ENCODE assay signal across 11 cellular contexts in genomic region chr3:123750659-123751420, GRCh38.
A peak's percentile ranks its signal among the peaks of the same experiment; 100 is the strongest.
DNase-seq lines count a peak whose midpoint lies in the region; ATAC-seq and TF ChIP-seq lines count a peak whose summit lies in the region.
"Had no signal": no experiment of that assay in that cellular context is flagged by ENCODE, and none has a peak within 500 bp of the region (broad histone marks: within the 10 kb centered on the region; RNA-seq: fewer than 3 reads in every experiment).

No MANE protein-coding gene starts in this region.

- DNase-seq in GM04503 (ENCODE audit: low read depth), result peak; percentile 90
- DNase-seq in glomerular endothelial cell (ENCODE audit: extremely low read depth, low read depth, low spot score), result peak; percentile 33
- peak; percentile 48 for DNase-seq in pulmonary artery endothelial cell (ENCODE audit: low read depth, low spot score)
- DNase-seq in activated CD8-positive, alpha-beta memory T cell treated with anti-CD3 and anti-CD28 coated beads, Interleukin-2, amount 10 ng/mL, durations not matched to agents 7 days and 5 days, result no peak
- no peak for DNase-seq in suprapubic skin (ENCODE audit: low spot score in 2 of 2)
- DNase-seq: activated T-cell treated with anti-CD3 and anti-CD28 coated beads, Interleukin-2, amount 50 U/mL, for 4 hours; gastrocnemius medialis; stimulated activated CD4-positive, alpha-beta T cell treated with anti-CD3 and anti-CD28 coated beads, Interleukin-12 subunit alpha, Interleukin-12 subunit beta, amount 100 ng/mL, for 4 hours had no signal

- H3K4me1 Mint-ChIP-seq in activated CD8-positive, alpha-beta memory T cell treated with anti-CD3 and anti-CD28 coated beads, Interleukin-2, amount 10 ng/mL, durations not matched to agents 7 days and 5 days, result no peaks in the 10 kb centered on the region

- TF ChIP-seq CTCF in suprapubic skin (IDR thresholded peaks at IDR 0.05), result no peak

- H3K9me3 Mint-ChIP-seq in activated CD8-positive, alpha-beta memory T cell treated with anti-CD3 and anti-CD28 coated beads, Interleukin-2, amount 10 ng/mL, durations not matched to agents 7 days and 5 days (ENCODE audit: low read depth), result no peaks in the 10 kb centered on the region
- H3K9me3 Mint-ChIP-seq: activated T-cell treated with anti-CD3 and anti-CD28 coated beads, Interleukin-2, amount 50 U/mL, for 4 hours had no signal

- TF ChIP-seq POLR2A in suprapubic skin (IDR thresholded peaks at IDR 0.05), result no peak

- TF ChIP-seq EP300 in suprapubic skin (IDR thresholded peaks at IDR 0.05), result no peak

- peaks cover 25% of the 10 kb centered on the region for H3K27me3 Mint-ChIP-seq in activated CD8-positive, alpha-beta memory T cell treated with anti-CD3 and anti-CD28 coated beads, Interleukin-2, amount 10 ng/mL, durations not matched to agents 7 days and 5 days

- no peaks in the 10 kb centered on the region for H3K36me3 ChIP-seq in suprapubic skin
- H3K36me3 ChIP-seq: gastrocnemius medialis had no signal

- CTCF ChIA-PET in activated CD8-positive, alpha-beta memory T cell treated with anti-CD3 and anti-CD28 coated beads, Interleukin-2, amount 10 ng/mL, durations not matched to agents 7 days and 5 days (lab: Charles Lee), result interaction anchor here (2.0 kb wide), 1 partner anchor 26 kb away, joined by 5 read pairs; no protein-coding TSS in a partner anchor

- peak; percentile 89 for ATAC-seq in SK-N-SH treated with all-trans-retinoic acid at 6 μM for 48 hours
- no peak for ATAC-seq in activated CD8-positive, alpha-beta memory T cell treated with anti-CD3 and anti-CD28 coated beads, Interleukin-2, amount 10 ng/mL, durations not matched to agents 7 days and 5 days
- ATAC-seq in HG03025 (IDR thresholded peaks at IDR 0.05; ENCODE audit: low FRiP score, unreplicated experiment), result no peak
- ATAC-seq in HG03520 (IDR thresholded peaks at IDR 0.05; ENCODE audit: unreplicated experiment), result no peak
- ATAC-seq: activated T-cell treated with anti-CD3 and anti-CD28 coated beads, Interleukin-2, amount 50 U/mL, for 4 hours had no signal

- no peaks in the 10 kb centered on the region for H3K4me1 ChIP-seq in suprapubic skin
- H3K4me1 ChIP-seq: gastrocnemius medialis had no signal

- no peaks in the 10 kb centered on the region for H3K9me3 ChIP-seq in suprapubic skin
- H3K9me3 ChIP-seq: gastrocnemius medialis had no signal

- WGBS in suprapubic skin, result 83% methylated on average over 3 of the region's 3 CpGs

- no peak overlapping the region for H3K4me3 ChIP-seq in suprapubic skin
- H3K4me3 ChIP-seq: gastrocnemius medialis had no signal

- no peaks in the 10 kb centered on the region for H3K27me3 ChIP-seq in suprapubic skin
- H3K27me3 ChIP-seq: gastrocnemius medialis had no signal

- H3K36me3 Mint-ChIP-seq in activated CD8-positive, alpha-beta memory T cell treated with anti-CD3 and anti-CD28 coated beads, Interleukin-2, amount 10 ng/mL, durations not matched to agents 7 days and 5 days, result no peaks in the 10 kb centered on the region

- no peak overlapping the region for H3K4me3 Mint-ChIP-seq in activated CD8-positive, alpha-beta memory T cell treated with anti-CD3 and anti-CD28 coated beads, Interleukin-2, amount 10 ng/mL, durations not matched to agents 7 days and 5 days
- H3K4me3 Mint-ChIP-seq: activated T-cell treated with anti-CD3 and anti-CD28 coated beads, Interleukin-2, amount 50 U/mL, for 4 hours had no signal

- no peak overlapping the region for H3K27ac ChIP-seq in suprapubic skin
- H3K27ac ChIP-seq: gastrocnemius medialis had no signal

- H3K27ac Mint-ChIP-seq in activated CD8-positive, alpha-beta memory T cell treated with anti-CD3 and anti-CD28 coated beads, Interleukin-2, amount 10 ng/mL, durations not matched to agents 7 days and 5 days, result no peak overlapping the region

TF ChIP-seq in SK-N-SH treated with all-trans-retinoic acid at 6 μM for 48 hours, 23 proteins besides CTCF, POLR2A, EP300 and RAD21:
- peak; percentile 62; the same call in 1 of the 2 replicates for TF ChIP-seq OSR1 (CRISPR knock-in tag; IDR thresholded peaks at IDR 0.05)
- peak; percentile 47; the same call in 1 of the 2 replicates for TF ChIP-seq TOX (CRISPR knock-in tag; IDR thresholded peaks at IDR 0.05; ENCODE audit: borderline replicate concordance)
- TF ChIP-seq ISL1 (CRISPR knock-in tag; IDR thresholded peaks at IDR 0.05), result peak; percentile 85
- 0 out of 2 replicates have a peak, but pooled peaks have one; percentile 35 for TF ChIP-seq SNAI2 (CRISPR knock-in tag; IDR thresholded peaks at IDR 0.05)
- peak; percentile 97 for TF ChIP-seq CSDC2 (CRISPR knock-in tag; IDR thresholded peaks at IDR 0.05)
- peak; percentile 63; the same call in 1 of the 2 replicates for TF ChIP-seq PATZ1 (CRISPR knock-in tag; IDR thresholded peaks at IDR 0.05; ENCODE audit: borderline replicate concordance)
- TF ChIP-seq ZNF70 (CRISPR knock-in tag; IDR thresholded peaks at IDR 0.05), result no peak
- TF ChIP-seq ZC3H10 (CRISPR knock-in tag; IDR thresholded peaks at IDR 0.05), result no peak
- TF ChIP-seq ZFP30 (CRISPR knock-in tag; IDR thresholded peaks at IDR 0.05), result no peak
- TF ChIP-seq ZFP3 (CRISPR knock-in tag; IDR thresholded peaks at IDR 0.05), result peak; percentile 78

Comparison
In these comparisons a context has a peak if more than half of its experiments do, and no peak if none do; other contexts are left out.
1. DNase-seq: peak in GM04503 (single experiment), glomerular endothelial cell (single experiment) and pulmonary artery endothelial cell (single experiment); none in activated CD8-positive, alpha-beta memory T cell treated with anti-CD3 and anti-CD28 coated beads, Interleukin-2, amount 10 ng/mL, durations not matched to agents 7 days and 5 days (single experiment) and suprapubic skin (0 of 2).